Comparison of ENCODE assay signal across 7 cellular contexts in genomic region chr6:29723666-29724588, GRCh38. TPM values are rescaled to one million over a fixed set of nuclear protein-coding genes. Genes with fewer than 3 reads are reported as not detected.
DNase-seq lines count a peak whose midpoint lies in the region; ATAC-seq, FAIRE-seq and TF ChIP-seq lines count a peak whose summit lies in the region.

No MANE protein-coding gene starts in this region.

- WGBS in trophoblast cell (ENCODE audit: extremely low coverage, insufficient coverage, insufficient read length): no CpG with 5 or more reads among the region's 76 CpGs

- H3K4ac ChIP-seq in trophoblast cell (ENCODE audit: low read depth, low read length): no peak overlapping the region

- no peak overlapping the region for H2AK5ac ChIP-seq in trophoblast cell (ENCODE audit: low read length)

- H3K9ac ChIP-seq in trophoblast cell (ENCODE audit: low read length): no peak overlapping the region

- FAIRE-seq in frontal cortex (lab: Jason Lieb, UNC): no peak

- H2AFZ ChIP-seq in trophoblast cell (ENCODE audit: insufficient read depth, low read length, poor library complexity): peak overlapping the region; percentile 4

- peak overlapping the region; percentile 79 for H3K4me2 ChIP-seq in trophoblast cell (ENCODE audit: low read length)

- no peak overlapping the region for H3K23ac ChIP-seq in trophoblast cell (ENCODE audit: low read length)

- H3K4me3 ChIP-seq in Jurkat, Clone E6-1 (ENCODE audit: low read length): peak overlapping the region; percentile 63
- H3K4me3 ChIP-seq in trophoblast cell (ENCODE audit: low read depth, low read length) (peak overlapping the region; percentile 68), upper lobe of right lung (peak overlapping the region; percentile 98)

- H3K27ac ChIP-seq in trophoblast cell (ENCODE audit: low read depth, low read length) (no peak overlapping the region), upper lobe of right lung (peak overlapping the region; percentile 92)

- H4K91ac ChIP-seq in trophoblast cell (ENCODE audit: low read depth, low read length): no peak overlapping the region

- no peak overlapping the region for H4K12ac ChIP-seq in trophoblast cell (ENCODE audit: low read depth, low read length)

- no peaks in the 10 kb centered on the region for H3K36me3 ChIP-seq in trophoblast cell (ENCODE audit: control insufficient read depth in 1 of 2, insufficient read depth in 2 of 2, low read length in 2 of 2)
- peaks cover 29% of the 10 kb centered on the region for H3K36me3 ChIP-seq in upper lobe of right lung

- ATAC-seq in GM19328 (IDR thresholded peaks at IDR 0.05; ENCODE audit: unreplicated experiment): peak; percentile 30
- peak; percentile 65 for ATAC-seq in upper lobe of right lung

- H3K79me2 ChIP-seq in trophoblast cell (ENCODE audit: control insufficient read depth, insufficient read depth, low read length, poor library complexity): no peaks in the 10 kb centered on the region

- H3K27me3 ChIP-seq in trophoblast cell (ENCODE audit: insufficient read depth, low read length) (peaks cover 27% of the 10 kb centered on the region), upper lobe of right lung (no peaks in the 10 kb centered on the region)

- H3K79me1 ChIP-seq in trophoblast cell (ENCODE audit: low read length): no peaks in the 10 kb centered on the region

- H3K4me1 ChIP-seq in trophoblast cell (ENCODE audit: control insufficient read depth in 1 of 2, insufficient read depth in 2 of 2, low read length in 2 of 2) (peaks cover 5 to 6% of the 10 kb centered on the region in 2 experiments), upper lobe of right lung (peaks cover 20% of the 10 kb centered on the region)

- no peak overlapping the region for H2BK120ac ChIP-seq in trophoblast cell (ENCODE audit: insufficient read depth, low read length, poor library complexity)

- no peak overlapping the region for H2BK12ac ChIP-seq in trophoblast cell (ENCODE audit: low read length)

- H3K14ac ChIP-seq in trophoblast cell (ENCODE audit: low read length): no peak overlapping the region

- no peak overlapping the region for H2BK5ac ChIP-seq in trophoblast cell (ENCODE audit: low read depth, low read length, poor library complexity)

- no peak for TF ChIP-seq CTCF in upper lobe of right lung (IDR thresholded peaks at IDR 0.05)

- H3K9me3 ChIP-seq in trophoblast cell (ENCODE audit: insufficient read depth, low read depth, low read length) (no peaks in the 10 kb centered on the region), upper lobe of right lung (no peaks in the 10 kb centered on the region)

- no peak overlapping the region for H3K18ac ChIP-seq in trophoblast cell (ENCODE audit: low read length)

- intact Hi-C loops in upper lobe of right lung (cut with DNase I): no loop called here

- DNase-seq in Jurkat, Clone E6-1 (ENCODE audit: low read depth, low spot score): no peak
- peak; percentile 55 to 72 for DNase-seq in activated T-helper 1 cell treated with anti-CD3 and anti-CD28 coated beads, Interleukin-2, amount 50 U/mL, for 16 hours (ENCODE audit: low read depth in 1 of 2, low spot score in 1 of 2)
- DNase-seq in frontal cortex (ENCODE audit: low spot score in 2 of 2) (peak; percentile 29 to 56), trophoblast cell (peak in 1 of 2 donors; percentile 44), upper lobe of right lung (peak; percentile 80), NCI-H2171 (lab: John Stamatoyannopoulos, UW) (no peak)

- no peak overlapping the region for H4K8ac ChIP-seq in trophoblast cell (ENCODE audit: low read depth, low read length)

RNA-seq across cellular contexts. Expression of gene HLA-F, which starts 0.7 kb away (rescaled TPM):
- 35.1 TPM for polyA plus RNA-seq in Jurkat, Clone E6-1 (2012; ENCODE audit: insufficient read depth, insufficient read length)
- total RNA-seq in frontal cortex (0.82 TPM), upper lobe of right lung (157 TPM)
- 0.15 and 0.29 TPM in 2 replicates for polyA plus RNA-seq in trophoblast cell (2013)

RNA-seq across cellular contexts. Expression of gene ZFP57, which starts 43.0 kb away (rescaled TPM):
- polyA plus RNA-seq in Jurkat, Clone E6-1 (2012; ENCODE audit: insufficient read depth, insufficient read length): not detected
- not detected for total RNA-seq in frontal cortex
- 0.38 and 0.71 TPM in 2 replicates for polyA plus RNA-seq in trophoblast cell (2013)
- total RNA-seq in upper lobe of right lung: not detected

Comparison
In these comparisons a context has a peak if more than half of its experiments do, and no peak if none do; other contexts are left out.
1. DNase-seq: peak in activated T-helper 1 cell treated with anti-CD3 and anti-CD28 coated beads, Interleukin-2, amount 50 U/mL, for 16 hours (2 of 2), frontal cortex (2 of 2) and upper lobe of right lung (single experiment); none in Jurkat, Clone E6-1 (single experiment) and NCI-H2171 (single experiment).
2. RNA of gene HLA-F, which starts 0.7 kb away (total RNA-seq): 157 TPM in upper lobe of right lung (single experiment); 0.82 TPM in frontal cortex (single experiment); every median in the first group is over 10 times any median in the second.
3. Peak in every context shown above with its lines, with median percentiles within 50 percentile points of each other: H3K4me3 ChIP-seq.